Comparison of ENCODE assay signal across 22 cellular contexts in the genomic region with DNA sequence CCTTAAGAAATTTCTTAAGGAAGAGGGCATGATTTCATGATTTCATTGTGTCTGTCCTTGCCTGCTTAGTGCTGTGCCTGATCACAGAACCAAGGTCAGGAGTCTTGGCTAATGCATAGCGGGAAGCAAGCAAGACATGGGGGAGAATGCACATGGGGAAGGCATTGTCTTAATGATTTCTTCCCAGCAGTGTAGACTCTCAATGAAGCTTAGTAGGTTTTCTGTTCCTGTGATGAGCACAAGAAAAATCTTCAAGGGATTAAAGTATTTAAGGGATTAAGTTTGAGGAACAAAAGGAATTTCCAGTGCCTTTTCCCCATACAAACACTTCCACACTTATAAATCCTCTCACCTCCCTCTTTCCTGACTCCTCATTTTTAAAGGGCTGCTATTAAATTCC. TPM values are rescaled to one million over a fixed set of nuclear protein-coding genes. Genes with fewer than 3 reads are reported as not detected.
"Had no signal": no experiment of that assay in that cellular context is flagged by ENCODE, and none has a peak within 500 bp of the region (broad histone marks: within the 10 kb centered on the region; RNA-seq: fewer than 3 reads in every experiment).

No MANE protein-coding gene starts in this region.

- H3K9me3 ChIP-seq: colonic mucosa, esophagus muscularis mucosa, lower lobe of right lung, neutrophil, right atrium auricular region, spleen, suprapubic skin, transverse colon, upper lobe of right lung, uterus had no signal

- H3K79me2 ChIP-seq: parathyroid adenoma had no signal

- H3K9me3 Mint-ChIP-seq: dendritic cell treated with granulocyte-macrophage colony-stimulating factor and Interleukin-4, amounts not matched to agents 40 ng/mL and 50 ng/mL, for 4 days had no signal

- H3K9ac ChIP-seq: parathyroid adenoma had no signal

- H3K27me3 ChIP-seq: colonic mucosa, esophagus muscularis mucosa, neutrophil, right atrium auricular region, spleen, suprapubic skin, transverse colon, upper lobe of right lung, uterus had no signal

- H2AFZ ChIP-seq: parathyroid adenoma had no signal

- H3K27ac ChIP-seq: colonic mucosa, esophagus muscularis mucosa, lower lobe of right lung, neutrophil, parathyroid adenoma, right atrium auricular region, spleen, suprapubic skin, transverse colon, upper lobe of right lung, uterus had no signal

- DNase-seq: colonic mucosa; effector CD8-positive, alpha-beta T cell; foreskin melanocyte; hypothalamus; immature natural killer cell; left ventricle myocardium superior; lower lobe of right lung; natural killer cell; spleen; stimulated activated naive CD4-positive, alpha-beta T cell; stimulated activated naive CD8-positive, alpha-beta T cell treated with anti-CD3 and anti-CD28 coated beads, Interleukin-15, amount 100 ng/mL, for 72 hours; transverse colon; upper lobe of right lung; uterus had no signal

- H3K36me3 ChIP-seq: colonic mucosa, esophagus muscularis mucosa, lower lobe of right lung, neutrophil, right atrium auricular region, spleen, suprapubic skin, transverse colon, upper lobe of right lung, uterus had no signal

- H3K27me3 Mint-ChIP-seq: dendritic cell treated with granulocyte-macrophage colony-stimulating factor and Interleukin-4, amounts not matched to agents 40 ng/mL and 50 ng/mL, for 4 days had no signal

- ATAC-seq: left ventricle myocardium superior; lower lobe of right lung; natural killer cell; sciatic nerve; stimulated activated naive CD8-positive, alpha-beta T cell treated with anti-CD3 and anti-CD28 coated beads, Interleukin-15, amount 100 ng/mL, for 72 hours; upper lobe of right lung had no signal

- H3K4me1 ChIP-seq: colonic mucosa, parathyroid adenoma, transverse colon, uterus had no signal

- H3K4me1 Mint-ChIP-seq: stimulated activated naive CD8-positive, alpha-beta T cell treated with anti-CD3 and anti-CD28 coated beads, Interleukin-15, amount 100 ng/mL, for 72 hours had no signal

- H3K4me3 Mint-ChIP-seq: dendritic cell treated with granulocyte-macrophage colony-stimulating factor and Interleukin-4, amounts not matched to agents 40 ng/mL and 50 ng/mL, for 4 days; immature natural killer cell; natural killer cell; stimulated activated naive CD8-positive, alpha-beta T cell treated with anti-CD3 and anti-CD28 coated beads, Interleukin-15, amount 100 ng/mL, for 72 hours had no signal

- H3K4me3 ChIP-seq: colonic mucosa, esophagus muscularis mucosa, lower lobe of right lung, right atrium auricular region, spleen, suprapubic skin, transverse colon, upper lobe of right lung, uterus had no signal

- H3K36me3 Mint-ChIP-seq: natural killer cell had no signal

- H3K27ac Mint-ChIP-seq: dendritic cell treated with granulocyte-macrophage colony-stimulating factor and Interleukin-4, amounts not matched to agents 40 ng/mL and 50 ng/mL, for 4 days; immature natural killer cell; natural killer cell; progenitor cell of endocrine pancreas; stimulated activated naive CD8-positive, alpha-beta T cell treated with anti-CD3 and anti-CD28 coated beads, Interleukin-15, amount 100 ng/mL, for 72 hours had no signal

RNA-seq across cellular contexts. Expression of gene SEMA6D, which starts 46.9 kb away (rescaled TPM):
- total RNA-seq: natural killer cell had no signal
